Comparison of ENCODE assay signal across 8 cellular contexts in the genomic region with DNA sequence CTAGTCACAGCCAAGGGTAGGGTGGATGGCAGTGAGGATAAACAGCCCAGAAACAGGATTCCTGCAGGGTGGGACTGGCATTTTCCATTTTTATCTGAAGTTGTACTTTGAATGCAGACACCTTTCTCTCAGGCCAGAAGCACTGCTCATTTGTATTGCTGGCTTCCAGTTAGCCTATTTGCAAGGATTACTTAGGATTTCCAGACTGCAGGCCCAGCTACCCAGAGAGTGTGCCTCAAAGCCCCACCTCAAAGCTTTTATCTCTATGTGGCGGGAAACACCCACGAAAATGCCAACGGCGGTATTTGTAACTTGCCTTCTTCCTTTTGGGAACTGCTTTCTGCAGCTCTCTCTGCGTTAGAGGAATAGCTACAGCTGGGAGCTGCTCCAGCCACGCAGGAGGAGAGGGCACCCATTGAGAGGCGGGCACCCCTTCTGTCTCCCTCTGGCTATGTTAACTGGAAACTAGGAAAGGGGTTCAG.
A peak's percentile ranks its signal among the peaks of the same experiment; 100 is the strongest.
DNase-seq lines count a peak whose midpoint lies in the region; FAIRE-seq and TF ChIP-seq lines count a peak whose summit lies in the region.

No MANE protein-coding gene starts in this region.

- H3K4me3 ChIP-seq in GM12875 (ENCODE audit: low read depth, low read length) = peak overlapping the region; percentile 22
- peak overlapping the region; percentile 34 for H3K4me3 ChIP-seq in astrocyte of the cerebellum (ENCODE audit: low read depth, low read length)

- in situ Hi-C loops in astrocyte of the cerebellum (cut with HindIII; ENCODE audit: low sequenced_read_pairs) = no loop called here

- TF ChIP-seq CTCF in GM12875 (IDR thresholded peaks at IDR 0.05; ENCODE audit: borderline replicate concordance, insufficient read depth, low read depth, low read length) (no peak), astrocyte of the cerebellum (IDR thresholded peaks at IDR 0.05; ENCODE audit: low read depth, low read length, missing control alignments) (no peak)

- no peak for FAIRE-seq in frontal cortex (lab: Jason Lieb, UNC)

- DNase-seq in NCI-H82 (lab: John Stamatoyannopoulos, UW) = peak; percentile 66
- DNase-seq in astrocyte of the cerebellum (ENCODE audit: low read depth) = no peak
- DNase-seq in inferior parietal cortex (ENCODE audit: extremely low spot score) = peak; percentile 56
- peak; percentile 57 for DNase-seq in stimulated activated CD8-positive, alpha-beta memory T cell treated with anti-CD3 and anti-CD28 coated beads, Interleukin-4, amount 100 ng/mL, for 48 hours
- no peak for DNase-seq in frontal cortex (ENCODE audit: low spot score in 2 of 2)
- DNase-seq in NCI-H524 (lab: John Stamatoyannopoulos, UW) = no peak
- DNase-seq in SKM-1 (lab: John Stamatoyannopoulos, UW; ENCODE audit: unreplicated experiment) = no peak

Comparison
In these comparisons a context has a peak if more than half of its experiments do, and no peak if none do; other contexts are left out.
1. DNase-seq: peak in NCI-H82 (single experiment), inferior parietal cortex (single experiment) and stimulated activated CD8-positive, alpha-beta memory T cell treated with anti-CD3 and anti-CD28 coated beads, Interleukin-4, amount 100 ng/mL, for 48 hours (single experiment); none in astrocyte of the cerebellum (single experiment), frontal cortex (0 of 2), NCI-H524 (0 of 2) and SKM-1 (single experiment).